8 cellular contexts compared by ENCODE assay signal in genomic region chr14:81435578-81436295, GRCh38. TPM values are rescaled to one million over a fixed set of nuclear protein-coding genes. Genes with fewer than 3 reads are reported as not detected.
A peak's percentile ranks its signal among the peaks of the same experiment; 100 is the strongest.
DNase-seq lines count a peak whose midpoint lies in the region; ATAC-seq, FAIRE-seq and TF ChIP-seq lines count a peak whose summit lies in the region.

No MANE protein-coding gene starts in this region.

- intact Hi-C loops in CD4-positive, alpha-beta T cell (cut with DNase I, micrococcal nuclease) = no loop called here
- intact Hi-C loops in GM12878 (cut with micrococcal nuclease; ENCODE audit: unreplicated experiment) = no loop called here

- no peaks in the 10 kb centered on the region for H4K20me1 ChIP-seq in GM12878 (ENCODE audit: control insufficient read depth, insufficient read depth)

- peaks cover 65% of the 10 kb centered on the region for H3K27me3 ChIP-seq in CD4-positive, alpha-beta T cell (ENCODE audit: control insufficient read depth, insufficient read depth, low read length)
- H3K27me3 ChIP-seq in GM12878 (replicated peaks in 1 of 2; ENCODE audit: control insufficient read depth in 2 of 2, insufficient read depth in 2 of 2, low read length in 1 of 2) = peaks cover 12 to 22% of the 10 kb centered on the region in 2 experiments

- POLR2A ChIA-PET in CD4-positive, alpha-beta T cell (lab: Charles Lee) = no interaction called here
- POLR2A ChIA-PET in GM12878 (lab: Charles Lee) = no interaction called here

- no peaks in the 10 kb centered on the region for H3K79me2 ChIP-seq in GM12878 (ENCODE audit: control insufficient read depth, insufficient read depth, low read length)

- SMC1A ChIA-PET in GM12878 (lab: Charles Lee; ENCODE audit: uncharacterized antibody, unreplicated experiment) = no interaction called here

- H2AFZ ChIP-seq in GM12878 (ENCODE audit: control insufficient read depth, low read depth, low read length) = no peak overlapping the region

- in situ Hi-C loops in GM12878 (cut with MboI) = no loop called here

- no peak for TF ChIP-seq POLR2A in GM12878 (IDR thresholded peaks at IDR 0.05; ENCODE audit: low read depth, low read length)

- ATAC-seq in CD4-positive, alpha-beta T cell (ENCODE audit: poor library complexity) = peak; percentile 60
- ATAC-seq in GM19467 (IDR thresholded peaks at IDR 0.05; ENCODE audit: unreplicated experiment) (peak; percentile 27), HG03558 (IDR thresholded peaks at IDR 0.05; ENCODE audit: extremely low read depth, unreplicated experiment) (peak; percentile 16), GM12878 (no peak; the same call in 2 of the 3 replicates), GM19455 (IDR thresholded peaks at IDR 0.05; ENCODE audit: unreplicated experiment) (no peak)

- H3K36me3 ChIP-seq in GM12878 (ENCODE audit: control insufficient read depth in 2 of 2, insufficient read depth in 2 of 2, low read length in 1 of 2) = no peaks in the 10 kb centered on the region

- no peaks in the 10 kb centered on the region for H3K9me3 Mint-ChIP-seq in CD4-positive, alpha-beta T cell

- peaks cover 78% of the 10 kb centered on the region for H3K27me3 Mint-ChIP-seq in CD4-positive, alpha-beta T cell

- H3K9me3 ChIP-seq in CD4-positive, alpha-beta T cell (ENCODE audit: control insufficient read depth, low read length) = no peaks in the 10 kb centered on the region
- no peaks in the 10 kb centered on the region for H3K9me3 ChIP-seq in GM12878 (replicated peaks; ENCODE audit: control insufficient read depth, insufficient read depth, low read length)

- BruUV-seq in GM12878 (replicated peaks; lab: Mats Ljungman, UMichigan) = no TSS peak

- RAD21 ChIA-PET in GM12878 (lab: Charles Lee; ENCODE audit: unreplicated experiment) = no interaction called here

- no peaks in the 10 kb centered on the region for H3K36me3 Mint-ChIP-seq in CD4-positive, alpha-beta T cell (ENCODE audit: low read depth)

- no peak overlapping the region for H3K4me3 ChIP-seq in GM12878

- DNase-seq in CD4-positive, alpha-beta T cell = peak in 5 of 10 experiments; percentile 1 to 8 (median 5)
- peak; percentile 35 for DNase-seq in RPMI7951 (ENCODE audit: low read depth)
- DNase-seq in GM12878 (ENCODE audit: low read depth, low spot score) = no peak
- DNase-seq in hypothalamus (lab: John Stamatoyannopoulos, UW) = peak in 42 of 51 donors; percentile 22 to 80 (median 48)
- DNase-seq in renal cortical epithelial cell (ENCODE audit: low read depth) = peak; percentile 82

- peak overlapping the region; percentile 86 for H3K4me3 Mint-ChIP-seq in CD4-positive, alpha-beta T cell

- no peak overlapping the region for H3K27ac ChIP-seq in CD4-positive, alpha-beta T cell (ENCODE audit: low read depth, low read length)
- no peak overlapping the region for H3K27ac ChIP-seq in GM12878 (ENCODE audit: control insufficient read depth, insufficient read depth)

- no peak overlapping the region for H3K9ac ChIP-seq in GM12878 (ENCODE audit: control insufficient read depth, insufficient read depth, low read length)

- H3K4me2 ChIP-seq in GM12878 (ENCODE audit: control insufficient read depth, insufficient read depth) = peak overlapping the region; percentile 33

- TF ChIP-seq EP300 in GM12878 (IDR thresholded peaks at IDR 0.05; ENCODE audit: borderline replicate concordance in 1 of 2, control insufficient read depth in 1 of 2, low read depth in 2 of 2, low read length in 2 of 2) = no peak

- H3K4me1 Mint-ChIP-seq in CD4-positive, alpha-beta T cell (ENCODE audit: low read depth) = peaks cover 15% of the 10 kb centered on the region

- CTCF ChIA-PET in CD4-positive, alpha-beta T cell (lab: Charles Lee) = no interaction called here
- CTCF ChIA-PET in GM12878 (lab: Yijun Ruan, JAX) = interaction anchor here (0.6 kb wide), 1 partner anchor 125 kb away, joined by 3 read pairs; no protein-coding TSS in a partner anchor

- FAIRE-seq in GM12878 (lab: Jason Lieb, UNC) = no peak

- no peak for TF ChIP-seq RAD21 in GM12878 (IDR thresholded peaks at IDR 0.05; ENCODE audit: insufficient read depth, low read depth, low read length)

- no peak overlapping the region for H3K27ac Mint-ChIP-seq in CD4-positive, alpha-beta T cell

- 7% methylated on average over 40 of the region's 65 CpGs for WGBS in GM12878 (ENCODE audit: insufficient coverage, insufficient replicate concordance, low lambda C conversion rate, missing lambda C conversion rate)

- H3K4me1 ChIP-seq in GM12878 (ENCODE audit: control insufficient read depth, insufficient read depth, low read length) = no peaks in the 10 kb centered on the region

- TF ChIP-seq CTCF in CD4-positive, alpha-beta T cell (IDR thresholded peaks at IDR 0.05) = no peak
- no peak for TF ChIP-seq CTCF in GM12878 (IDR thresholded peaks at IDR 0.05 in 2 of 3, conservative IDR thresholded peaks at IDR 0.05 in 1 of 3; ENCODE audit: control insufficient read depth in 2 of 3, extremely low read depth in 1 of 3, insufficient read depth in 1 of 3, low read depth in 3 of 3, low read length in 3 of 3)

TF ChIP-seq in GM12878, 131 proteins besides CTCF, POLR2A, EP300 and RAD21:
- TF ChIP-seq DPF2 (IDR thresholded peaks at IDR 0.05) = no peak
- TF ChIP-seq NFYA (IDR thresholded peaks at IDR 0.05; ENCODE audit: borderline replicate concordance, low read depth, low read length) = no peak
- TF ChIP-seq TAF1 (IDR thresholded peaks at IDR 0.05; ENCODE audit: borderline replicate concordance, low read depth, low read length) = no peak
- TF ChIP-seq REST (IDR thresholded peaks at IDR 0.05; ENCODE audit: low read depth, low read length) = peak; percentile 72

RNA-seq across cellular contexts. Expression of gene STON2, which starts 35.6 kb away (rescaled TPM):
- total RNA-seq in CD4-positive, alpha-beta T cell = not detected
- total RNA-seq in RPMI7951 (2014; rRNA removed; shearing (Covaris generic)) = 0.49 and 1.6 TPM in 2 replicates
- not detected in 2 replicates for total RNA-seq in GM12878 (2013; cell fraction: nucleolus; rRNA removed)
- total RNA-seq in GM12878 (2014; rRNA removed) (not detected in 2 replicates), GM12878 (2014; rRNA removed; fragmentation: Illumina TruSeq; extraction: Trizol) (not detected in 2 replicates), GM12878 (2021) (0.13 and 0.29 TPM in 2 replicates), renal cortical epithelial cell (9.9 and 91.9 TPM in 2 replicates)
- 0.10 TPM for polyA plus RNA-seq in GM12878 (2011; ENCODE audit: low read depth)
- polyA plus RNA-seq in GM12878 (2011; rRNA removed) (not detected in 2 replicates), GM12878 (2014; fragmentation: Illumina TruSeq; extraction: Trizol) (0.03 TPM in 1 of 2 replicates, not detected in the other), GM12878 (2014; fragmentation: Nextera tagmentation; extraction: Ambion mirVana) (under 1 TPM in 1 of 2 experiments, not detected in 1; 0.03 TPM), GM12878 (2014; rRNA removed) (not detected in 2 replicates), GM12878 (2016; fragmentation: Nextera tagmentation; extraction: Ambion mirVana) (not detected)
- not detected in 2 replicates for polyA plus RNA-seq in GM12878 (2011; cell fraction: cytosol; rRNA removed)
- polyA plus RNA-seq in GM12878 (2011; cell fraction: nucleus; rRNA removed) = not detected in 2 replicates
- polyA plus RNA-seq in GM12878 (2012) = not detected in 2 replicates
- polyA minus RNA-seq in GM12878 (2011; rRNA and poly(A)+ RNA removed) = not detected in 2 replicates
- 1.2 TPM in 1 of 2 replicates, not detected in the other for polyA minus RNA-seq in GM12878 (2011; cell fraction: cytosol; rRNA and poly(A)+ RNA removed)
- polyA minus RNA-seq in GM12878 (2011; cell fraction: nucleus; rRNA and poly(A)+ RNA removed) = not detected in 2 replicates

Comparison
In these comparisons a context has a peak if more than half of its experiments do, and no peak if none do; other contexts are left out.
1. ATAC-seq: peak in CD4-positive, alpha-beta T cell (single experiment), GM19467 (single experiment) and HG03558 (single experiment); none in GM12878 (single experiment) and GM19455 (single experiment).